ENCODE assay signal across 13 cellular contexts in genomic region chr7:26192485-26193087, GRCh38. TPM values are rescaled to one million over a fixed set of nuclear protein-coding genes. Genes with fewer than 3 reads are reported as not detected.
DNase-seq lines count a peak whose midpoint lies in the region; ATAC-seq, FAIRE-seq and TF ChIP-seq lines count a peak whose summit lies in the region.
"Had no signal": no experiment of that assay in that cellular context is flagged by ENCODE, and none has a peak within 500 bp of the region (broad histone marks: within the 10 kb centered on the region; RNA-seq: fewer than 3 reads in every experiment).

No MANE protein-coding gene starts in this region.

- no peak overlapping the region for H3K4me2 ChIP-seq in PC-3 (ENCODE audit: low read length)

- FAIRE-seq in G401.6 (lab: Jason Lieb, UNC) = peak; percentile 61

- DNase-seq in SK-N-MC (ENCODE audit: low read depth, low spot score) = no peak
- DNase-seq in endodermal cell = no peak
- DNase-seq in PC-3 = no peak
- DNase-seq in COLO829 (ENCODE audit: low spot score) = no peak
- DNase-seq: heart left ventricle, lower lobe of right lung, NCI-H1436 treated with DMSO at 0.1 percent for 48 hours, NCI-H748 treated with DMSO at 0.1 percent for 48 hours, tibial artery had no signal

- H3K36me3 ChIP-seq in SK-N-MC (ENCODE audit: insufficient read depth, low read length) (peaks cover 100% of the 10 kb centered on the region), endodermal cell (ENCODE audit: control insufficient read depth, insufficient read depth, low read length) (peaks cover 99% of the 10 kb centered on the region), PC-3 (ENCODE audit: low read depth, low read length) (peaks cover 90% of the 10 kb centered on the region)

- H3K4me1 ChIP-seq in endodermal cell (ENCODE audit: control insufficient read depth, insufficient read depth, low read length) = peaks cover 5% of the 10 kb centered on the region
- H3K4me1 ChIP-seq in PC-3 (ENCODE audit: insufficient read depth, low read length) = peaks cover 19% of the 10 kb centered on the region

- no peak overlapping the region for H3K4me3 Mint-ChIP-seq in endodermal cell

- H3F3A ChIP-seq in PC-3 (ENCODE audit: low read length, unreplicated experiment) = peaks cover 70% of the 10 kb centered on the region

- H3K4me3 ChIP-seq in SK-N-MC = no peak overlapping the region
- peak overlapping the region; percentile 64 for H3K4me3 ChIP-seq in endodermal cell (ENCODE audit: low read length)
- no peak overlapping the region for H3K4me3 ChIP-seq in PC-3 (ENCODE audit: low read length)
- H3K4me3 ChIP-seq: lower lobe of right lung, tibial artery had no signal

- H3K79me2 ChIP-seq in PC-3 (ENCODE audit: low read length) = peaks cover 66% of the 10 kb centered on the region

- no peak for ATAC-seq in PC-3
- no peak for ATAC-seq in esophagus mucosa
- no peak for ATAC-seq in HG03460 (IDR thresholded peaks at IDR 0.05; ENCODE audit: unreplicated experiment)
- ATAC-seq: lower lobe of right lung had no signal

- peak overlapping the region; percentile 14; the same call in 1 of the 2 replicates for H3K27ac ChIP-seq in 22Rv1
- peak overlapping the region; percentile 47; the same call in 1 of the 2 replicates for H3K27ac ChIP-seq in SK-N-MC
- H3K27ac ChIP-seq in endodermal cell (ENCODE audit: low read depth, low read length) = no peak overlapping the region
- H3K27ac ChIP-seq in PC-3 (ENCODE audit: low read length) = no peak overlapping the region
- H3K27ac ChIP-seq: lower lobe of right lung, tibial artery had no signal

- no peaks in the 10 kb centered on the region for H3K27me3 ChIP-seq in endodermal cell (ENCODE audit: control insufficient read depth, insufficient read depth, low read length, poor library complexity, severe bottlenecking)
- no peaks in the 10 kb centered on the region for H3K27me3 ChIP-seq in PC-3 (ENCODE audit: low read length)
- H3K27me3 ChIP-seq: heart left ventricle, tibial artery had no signal

- H3K4me1 Mint-ChIP-seq in endodermal cell = peaks cover 39% of the 10 kb centered on the region

- no peaks in the 10 kb centered on the region for H3K27me3 Mint-ChIP-seq in endodermal cell (ENCODE audit: insufficient read depth)

- BruUV-seq in PC-3 (replicated peaks; lab: Mats Ljungman, UMichigan) = no TSS peak

- H3K9ac ChIP-seq in SK-N-MC (ENCODE audit: insufficient read length) = no peak overlapping the region
- H3K9ac ChIP-seq in endodermal cell (ENCODE audit: extremely low read depth, low read length, poor library complexity, severe bottlenecking) = peak overlapping the region; percentile 3
- H3K9ac ChIP-seq in PC-3 (ENCODE audit: low read length) = no peak overlapping the region

- H3K9me3 ChIP-seq in SK-N-MC (ENCODE audit: low read depth, low read length) (no peaks in the 10 kb centered on the region), endodermal cell (ENCODE audit: control insufficient read depth, low read length) (no peaks in the 10 kb centered on the region), PC-3 (ENCODE audit: low read length) (no peaks in the 10 kb centered on the region)
- H3K9me3 ChIP-seq: heart left ventricle, lower lobe of right lung, tibial artery had no signal

- peak overlapping the region; percentile 80 for H3K27ac Mint-ChIP-seq in endodermal cell

- H3K9me2 ChIP-seq in PC-3 (replicated peaks; ENCODE audit: low read length) = no peaks in the 10 kb centered on the region

- no peaks in the 10 kb centered on the region for H3K9me3 Mint-ChIP-seq in endodermal cell

- H4K20me1 ChIP-seq in PC-3 (ENCODE audit: low read length) = peaks cover 93% of the 10 kb centered on the region

- peaks cover 82% of the 10 kb centered on the region for H3K36me3 Mint-ChIP-seq in endodermal cell (ENCODE audit: low read depth)

- CTCF ChIA-PET in PC-3 (lab: Charles Lee) = no interaction called here

- intact Hi-C loops in PC-3 (cut with micrococcal nuclease) = no loop called here

- H2AFZ ChIP-seq in PC-3 (ENCODE audit: low read length) = no peak overlapping the region

- 96 to 100% methylated on average over 1 to 3 of the region's 3 CpGs for WGBS in endodermal cell (ENCODE audit: insufficient coverage in 1 of 2, insufficient read length in 1 of 2), 2 experiments

- TF ChIP-seq CTCF in 22Rv1 (IDR thresholded peaks at IDR 0.05) = no peak
- TF ChIP-seq CTCF in endodermal cell (conservative IDR thresholded peaks at IDR 0.05) = no peak
- no peak for TF ChIP-seq CTCF in PC-3 (conservative IDR thresholded peaks at IDR 0.05; ENCODE audit: low read depth, low read length)

- POLR2A ChIA-PET in PC-3 (lab: Charles Lee; ENCODE audit: unreplicated experiment) = no interaction called here

RNA-seq across cellular contexts. Expression of gene HNRNPA2B1, which starts 8.0 kb away (rescaled TPM):
- total RNA-seq in endodermal cell (1,000 to 10,000 TPM in 1 of 2 donors, 100 to 1,000 TPM in 1; 913 to 1,007 TPM), PC-3 (2014; rRNA removed) (304 and 457 TPM in 2 replicates), esophagus mucosa (231 TPM)
- polyA plus RNA-seq in endodermal cell (2013, experiment 1 of 2) = 1,106 TPM
- 1,007 TPM for polyA plus RNA-seq in endodermal cell (2013, experiment 2 of 2)

RNA-seq across cellular contexts. Expression of gene CBX3, which starts 9.0 kb away (rescaled TPM):
- total RNA-seq in endodermal cell (100 to 1,000 TPM; 213 to 219 TPM), PC-3 (2014; rRNA removed) (126 and 132 TPM in 2 replicates), esophagus mucosa (61.4 TPM)
- 277 TPM for polyA plus RNA-seq in endodermal cell (2013, experiment 1 of 2)
- polyA plus RNA-seq in endodermal cell (2013, experiment 2 of 2) = 276 TPM

RNA-seq across cellular contexts. Expression of gene NFE2L3, which starts 40.6 kb away (rescaled TPM):
- total RNA-seq in endodermal cell (10 to 100 TPM; 20.2 to 48.4 TPM), PC-3 (2014; rRNA removed) (40.0 and 45.2 TPM in 2 replicates), esophagus mucosa (1.8 TPM)
- polyA plus RNA-seq in endodermal cell (2013, experiment 1 of 2) = 14.4 TPM
- polyA plus RNA-seq in endodermal cell (2013, experiment 2 of 2) = 11.3 TPM

Comparison
In these comparisons a context has a peak if more than half of its experiments do, and no peak if none do; other contexts are left out.
1. H3K27ac ChIP-seq: peak in 22Rv1 (single experiment) and SK-N-MC (single experiment); none in endodermal cell (single experiment) and PC-3 (single experiment).